In genomic region chr5:52007230-52007858, GRCh38 we compare ENCODE assay signal across 8 cellular contexts.
DNase-seq lines count a peak whose midpoint lies in the region; ATAC-seq and TF ChIP-seq lines count a peak whose summit lies in the region.

No MANE protein-coding gene starts in this region.

- peak; percentile 44 for DNase-seq in NCI-H510A treated with DMSO at 0.1 percent for 48 hours (lab: John Stamatoyannopoulos, UW)
- DNase-seq in NCI-H510A (lab: John Stamatoyannopoulos, UW) = no peak
- DNase-seq in OCI-M1 (lab: John Stamatoyannopoulos, UW) = peak; percentile 61
- DNase-seq in pulmonary artery endothelial cell (ENCODE audit: low read depth, low spot score) = peak; percentile 1
- DNase-seq in activated T-cell treated with anti-CD3 and anti-CD28 coated beads, Interleukin-2, amount 50 U/mL, for 48 hours = no peak

- TF ChIP-seq EP300 in Ishikawa (IDR thresholded peaks at IDR 0.05; ENCODE audit: borderline replicate concordance) = no peak

- ATAC-seq in esophagus mucosa (peak; percentile 33), HG03442 (IDR thresholded peaks at IDR 0.05; ENCODE audit: unreplicated experiment) (no peak)

- TF ChIP-seq RAD21 in Ishikawa (IDR thresholded peaks at IDR 0.05; ENCODE audit: low read depth) = peak; percentile 92

TF ChIP-seq in Ishikawa, 13 proteins besides CTCF, POLR2A, EP300 and RAD21:
- TF ChIP-seq YY1 (IDR thresholded peaks at IDR 0.05; ENCODE audit: low read depth) (peak; percentile 55; the same call in 1 of the 2 replicates), EGR1 (IDR thresholded peaks at IDR 0.05) (no peak), ZBTB7A (IDR thresholded peaks at IDR 0.05; ENCODE audit: low read depth) (no peak), TEAD4 (IDR thresholded peaks at IDR 0.05) (peak; percentile 62; the same call in 1 of the 2 replicates), MAX (IDR thresholded peaks at IDR 0.05) (no peak), CEBPB (IDR thresholded peaks at IDR 0.05) (no peak), TCF12 (IDR thresholded peaks at IDR 0.05; ENCODE audit: low read depth) (no peak), TAF1 (IDR thresholded peaks at IDR 0.05; ENCODE audit: low read depth) (no peak)
- TF ChIP-seq, protein P1, sequence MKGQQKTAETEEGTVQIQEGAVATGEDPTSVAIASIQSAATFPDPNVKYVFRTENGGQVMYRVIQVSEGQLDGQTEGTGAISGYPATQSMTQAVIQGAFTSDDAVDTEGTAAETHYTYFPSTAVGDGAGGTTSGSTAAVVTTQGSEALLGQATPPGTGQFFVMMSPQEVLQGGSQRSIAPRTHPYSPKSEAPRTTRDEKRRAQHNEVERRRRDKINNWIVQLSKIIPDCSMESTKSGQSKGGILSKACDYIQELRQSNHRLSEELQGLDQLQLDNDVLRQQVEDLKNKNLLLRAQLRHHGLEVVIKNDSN (IDR thresholded peaks at IDR 0.05) = no peak

Comparison
In these comparisons a context has a peak if more than half of its experiments do, and no peak if none do; other contexts are left out.
1. DNase-seq: peak in NCI-H510A treated with DMSO at 0.1 percent for 48 hours (single experiment), OCI-M1 (single experiment) and pulmonary artery endothelial cell (single experiment); none in NCI-H510A (single experiment) and activated T-cell treated with anti-CD3 and anti-CD28 coated beads, Interleukin-2, amount 50 U/mL, for 48 hours (0 of 2).